7 cellular contexts compared by ENCODE assay signal in genomic region chr12:48004039-48004940, GRCh38. TPM values are rescaled to one million over a fixed set of nuclear protein-coding genes. Genes with fewer than 3 reads are reported as not detected.
DNase-seq lines count a peak whose midpoint lies in the region; ATAC-seq and TF ChIP-seq lines count a peak whose summit lies in the region.

COL2A1 (minus strand) TSS chr12:48004476; CDS start chr12:48004321, 155 bp downstream.

- H3K27ac ChIP-seq in GM23338 (ENCODE audit: low read depth) = no peak within 1 kb of the TSS
- peak within 1 kb of the TSS; percentile 17 for H3K27ac ChIP-seq in SJCRH30
- no peak within 1 kb of the TSS for H3K27ac ChIP-seq in duodenal mucosa (ENCODE audit: low read depth, low read length)

- POLR2A ChIA-PET in naive thymus-derived CD8-positive, alpha-beta T cell (lab: Charles Lee) = interaction anchor here (1.0 kb wide), 3 partner anchors 120 to 154 kb away, joined by 3 to 5 read pairs (median 3); partner anchors contain the start of gene ASB8

- no peaks in the 10 kb centered on the region; the same call in 2 of the 3 replicates for H3K36me3 Mint-ChIP-seq in GM23338 (ENCODE audit: low read depth)
- H3K36me3 Mint-ChIP-seq in naive thymus-derived CD8-positive, alpha-beta T cell = no peaks in the 10 kb centered on the region

- peak within 1 kb of the TSS; percentile 76 for H3K4me3 Mint-ChIP-seq in GM23338
- H3K4me3 Mint-ChIP-seq in naive thymus-derived CD8-positive, alpha-beta T cell = peak within 1 kb of the TSS; percentile 66 to 86 (median 80)

- H3K36me3 ChIP-seq in GM23338 (ENCODE audit: insufficient read depth) (no peaks in the 10 kb centered on the region; the same call in 1 of the 2 replicates), SJCRH30 (no peaks in the 10 kb centered on the region), duodenal mucosa (ENCODE audit: control insufficient read depth in 1 of 2, insufficient read depth in 2 of 2, low read length in 2 of 2) (no peaks in the 10 kb centered on the region)

- H4K20me1 ChIP-seq in GM23338 (replicated peaks; ENCODE audit: insufficient read depth) = peaks cover 33% of the 10 kb centered on the region

- H3K27me3 ChIP-seq in GM23338 (ENCODE audit: insufficient read depth) = peaks cover 100% of the 10 kb centered on the region
- H3K27me3 ChIP-seq in SJCRH30 = no peaks in the 10 kb centered on the region
- H3K27me3 ChIP-seq in duodenal mucosa (ENCODE audit: control insufficient read depth in 1 of 2, insufficient read depth in 2 of 2, low read length in 2 of 2) = peaks cover 71 to 80% of the 10 kb centered on the region in 2 donors

- no peak within 1 kb of the TSS for H3K9ac ChIP-seq in duodenal mucosa (ENCODE audit: low read depth in 1 of 2, low read length in 2 of 2)

- H3K9me2 ChIP-seq in GM23338 (ENCODE audit: insufficient read depth) = no peaks in the 10 kb centered on the region

- H3K4me3 ChIP-seq in GM23338 = peak within 1 kb of the TSS; percentile 79
- peak within 1 kb of the TSS; percentile 61 for H3K4me3 ChIP-seq in SJCRH30
- H3K4me3 ChIP-seq in duodenal mucosa (ENCODE audit: low read depth in 1 of 2, low read length in 2 of 2) = peak within 1 kb of the TSS; percentile 32 to 54

- H3K27ac Mint-ChIP-seq in GM23338 = no peak within 1 kb of the TSS
- H3K27ac Mint-ChIP-seq in naive thymus-derived CD8-positive, alpha-beta T cell = peak within 1 kb of the TSS in 2 of 10 donors; percentile 24 to 56

- H3K4me2 ChIP-seq in GM23338 = peak within 1 kb of the TSS; percentile 98

- peaks cover 99% of the 10 kb centered on the region for H3K27me3 Mint-ChIP-seq in GM23338 (ENCODE audit: insufficient read depth, low read depth, poor library complexity)
- peaks cover 55 to 92% (median 77%) of the 10 kb centered on the region in 5 donors for H3K27me3 Mint-ChIP-seq in naive thymus-derived CD8-positive, alpha-beta T cell

- no peaks in the 10 kb centered on the region for H3K79me2 ChIP-seq in GM23338 (replicated peaks; ENCODE audit: insufficient read depth)

- peaks cover 24% of the 10 kb centered on the region for H3F3A ChIP-seq in GM23338 (replicated peaks; ENCODE audit: low read depth)

- peaks cover 44% of the 10 kb centered on the region for H3K4me1 Mint-ChIP-seq in GM23338
- peaks cover 21 to 43% (median 39%) of the 10 kb centered on the region in 4 donors for H3K4me1 Mint-ChIP-seq in naive thymus-derived CD8-positive, alpha-beta T cell

- H3K4me1 ChIP-seq in GM23338 (ENCODE audit: insufficient read depth) (peaks cover 50% of the 10 kb centered on the region), SJCRH30 (no peaks in the 10 kb centered on the region), duodenal mucosa (ENCODE audit: control insufficient read depth in 1 of 2, insufficient read depth in 2 of 2, low read length in 2 of 2) (peaks cover 33 to 41% of the 10 kb centered on the region in 2 donors)

- no peak for TF ChIP-seq CTCF in GM23338 (conservative IDR thresholded peaks at IDR 0.05; ENCODE audit: low read depth in 2 of 2)

- H2AFZ ChIP-seq in GM23338 = peak within 1 kb of the TSS; percentile 97

- DNase-seq in GM23338 (ENCODE audit: low spot score) (peak; percentile 81), SJCRH30 (peak; percentile 88 to 89), NCI-H2107 treated with DMSO at 0.1 percent for 48 hours (lab: John Stamatoyannopoulos, UW; ENCODE audit: unreplicated experiment) (no peak), activated gamma-delta T cell treated with Interleukin-2 at 50 U/mL for 16 hours (no peak)
- peak in 1 of 10 donors; percentile 22 for DNase-seq in naive thymus-derived CD8-positive, alpha-beta T cell

- peak; percentile 43 for ATAC-seq in GM23338
- ATAC-seq in naive thymus-derived CD8-positive, alpha-beta T cell = peak; percentile 52 to 53
- no peak for ATAC-seq in GM18907 (IDR thresholded peaks at IDR 0.05; ENCODE audit: unreplicated experiment)

- H3K9me3 Mint-ChIP-seq in GM23338 = peaks cover 2% of the 10 kb centered on the region; the same call in 2 of the 3 replicates
- no peaks in the 10 kb centered on the region for H3K9me3 Mint-ChIP-seq in naive thymus-derived CD8-positive, alpha-beta T cell

- H3K9me3 ChIP-seq in SJCRH30 (replicated peaks) (no peaks in the 10 kb centered on the region), duodenal mucosa (ENCODE audit: control insufficient read depth in 1 of 2, low read length in 2 of 2) (no peaks in the 10 kb centered on the region)

TF ChIP-seq in GM23338, 12 proteins besides CTCF, POLR2A, EP300 and RAD21:
- TF ChIP-seq NANOG (IDR thresholded peaks at IDR 0.05; ENCODE audit: borderline replicate concordance) (no peak), EZH2phosphoT487 (IDR thresholded peaks at IDR 0.05; ENCODE audit: unreplicated experiment) (peak; percentile 13), EZH2 (IDR thresholded peaks at IDR 0.05; ENCODE audit: low read depth, unreplicated experiment) (peak; percentile 76)
TF ChIP-seq in GM23338: peak in this region for 2.

RNA-seq across cellular contexts. Expression of gene COL2A1, which starts in this region (rescaled TPM):
- 24.6 and 31.8 TPM in 2 replicates for total RNA-seq in GM23338 (2014; rRNA removed; shearing (Covaris generic))
- 5.9 and 7.0 TPM in 2 replicates for polyA plus RNA-seq in GM23338 (2016; fragmentation: Nextera tagmentation; extraction: Ambion mirVana)
- total RNA-seq in SJCRH30 (2014; rRNA removed; shearing (Covaris generic)) = 200 and 211 TPM in 2 replicates
- total RNA-seq in naive thymus-derived CD8-positive, alpha-beta T cell = under 1 TPM in 1 of 2 experiments, not detected in 1; 0.52 TPM
- not detected for polyA plus RNA-seq in naive thymus-derived CD8-positive, alpha-beta T cell

Comparison
In these comparisons a context has a peak if more than half of its experiments do, and no peak if none do; other contexts are left out.
1. RNA of gene COL2A1 (total RNA-seq): 200 to 211 TPM in SJCRH30 and 24.6 to 31.8 TPM in GM23338; 0.52 TPM in naive thymus-derived CD8-positive, alpha-beta T cell; every median in the first group is over 10 times any median in the second.
2. Peak in ATAC-seq in naive thymus-derived CD8-positive, alpha-beta T cell; RNA of the gene not detected or under 1 TPM.
3. DNase-seq: peak in GM23338 (single experiment) and SJCRH30 (2 of 2); none in NCI-H2107 treated with DMSO at 0.1 percent for 48 hours (single experiment) and activated gamma-delta T cell treated with Interleukin-2 at 50 U/mL for 16 hours (single experiment).
4. Peak in every context shown above with its lines, with median percentiles within 50 percentile points of each other: H3K4me3 ChIP-seq.